In the genomic region with DNA sequence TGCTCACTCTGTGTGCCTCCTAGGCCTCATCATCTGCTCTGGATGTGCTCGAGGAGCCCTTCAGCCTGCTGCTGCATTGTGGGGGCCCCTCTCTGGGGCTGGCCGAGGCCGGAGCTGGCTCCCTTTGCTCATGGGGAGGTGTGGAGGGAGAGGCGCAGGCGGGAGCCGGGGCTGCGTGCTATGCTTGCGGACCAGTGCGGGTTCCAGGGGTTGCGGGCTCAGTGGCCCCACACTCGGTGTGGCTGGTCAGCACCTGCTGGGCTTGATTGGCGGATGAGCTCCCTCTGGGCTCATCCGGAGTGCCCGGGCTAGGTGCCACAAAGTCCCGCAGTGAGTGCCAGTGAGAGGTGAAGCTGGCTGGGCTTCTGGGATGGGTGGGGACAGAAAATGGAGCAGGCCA, we compare ENCODE assay signal across 22 cellular contexts.
"Had no signal": no experiment of that assay in that cellular context is flagged by ENCODE, and none has a peak within 500 bp of the region (broad histone marks: within the 10 kb centered on the region; RNA-seq: fewer than 3 reads in every experiment).

No MANE protein-coding gene starts in this region.

- H3K9me3 ChIP-seq: SK-N-SH had no signal

- H3K9ac ChIP-seq: KMS-11, SK-N-SH had no signal

- DNase-seq: Kasumi-1, MM.1S, NCI-H1092 treated with DMSO at 0.1 percent for 48 hours, NCI-H1436, NCI-H187, NCI-H2029, NCI-H2081 treated with DMSO at 0.1 percent for 48 hours, NCI-H2171, NCI-H226, NCI-H446, NCI-H510A, NCI-H524 treated with DMSO at 0.1 percent for 48 hours, NCI-H69, NCI-H774, Right ventricle myocardium superior, RPMI8226, SK-N-SH had no signal

- H3K27ac ChIP-seq: HL-60, KMS-11 had no signal

- FAIRE-seq: HTR-8/SVneo, K562, RCC 7860 had no signal

- ATAC-seq: K562 had no signal

- H3K4me3 ChIP-seq: K562 had no signal
